ENCODE assay signal across 17 cellular contexts in the genomic region with DNA sequence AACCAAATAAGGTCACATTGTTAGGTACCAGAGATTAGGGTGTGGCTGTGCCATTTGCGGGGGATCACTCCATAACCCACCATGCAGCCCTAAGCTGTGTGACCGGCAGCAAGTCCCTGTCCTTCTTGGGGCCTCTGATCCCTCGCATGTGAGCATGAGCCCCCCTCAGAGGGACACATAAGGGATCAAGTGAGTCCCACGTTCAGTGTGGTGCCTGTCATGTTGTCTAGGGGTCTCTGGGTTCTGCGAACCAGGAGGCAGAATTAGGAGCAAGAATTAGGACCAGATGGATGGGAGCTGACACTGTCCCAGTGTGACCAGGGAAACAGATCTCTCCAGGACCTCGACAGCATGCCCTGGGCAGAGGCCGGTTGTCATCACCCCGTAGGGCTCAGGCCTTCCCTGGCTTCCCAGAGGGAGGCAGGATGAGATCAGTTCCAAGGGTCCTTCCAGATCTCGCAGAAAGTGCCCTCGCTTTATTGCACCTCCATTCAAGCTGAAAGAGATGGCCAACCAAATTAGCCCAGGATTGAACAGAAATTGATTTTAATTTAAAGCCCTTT.
DNase-seq lines count a peak whose midpoint lies in the region; ATAC-seq and TF ChIP-seq lines count a peak whose summit lies in the region.
"Had no signal": no experiment of that assay in that cellular context is flagged by ENCODE, and none has a peak within 500 bp of the region (broad histone marks: within the 10 kb centered on the region; RNA-seq: fewer than 3 reads in every experiment).

No MANE protein-coding gene starts in this region.

- H3K4me1 Mint-ChIP-seq in glutamatergic neuron (ENCODE audit: low read depth, unreplicated experiment), result peaks cover 4% of the 10 kb centered on the region
- H3K4me1 Mint-ChIP-seq: CD4-positive, CD25-positive, alpha-beta regulatory T cell had no signal

- H2BK120ac ChIP-seq in neuronal stem cell (ENCODE audit: low read depth, low read length), result no peak overlapping the region

- H2BK12ac ChIP-seq in neuronal stem cell (ENCODE audit: low read length), result no peak overlapping the region

- no peaks in the 10 kb centered on the region for H3K27me3 ChIP-seq in neuronal stem cell (ENCODE audit: control insufficient read depth in 3 of 3, insufficient read depth in 3 of 3, low read depth in 1 of 3, low read length in 3 of 3)
- H3K27me3 ChIP-seq: MG63, SJSA1 had no signal

- peak overlapping the region; percentile 31 for H2BK5ac ChIP-seq in neuronal stem cell (ENCODE audit: low read length)

- H3K9me3 ChIP-seq in neuronal stem cell (replicated peaks in 1 of 2; ENCODE audit: control insufficient read depth in 2 of 2, insufficient read depth in 1 of 2, low read depth in 1 of 2, low read length in 2 of 2), result no peaks in the 10 kb centered on the region
- H3K9me3 ChIP-seq: MG63, SJSA1 had no signal

- no peaks in the 10 kb centered on the region for H3K36me3 ChIP-seq in neuronal stem cell (replicated peaks in 1 of 2; ENCODE audit: control insufficient read depth in 2 of 2, insufficient read depth in 2 of 2, low read length in 2 of 2)
- H3K36me3 ChIP-seq: MG63, SJSA1 had no signal

- no peak overlapping the region for H3K4me3 ChIP-seq in neuronal stem cell (ENCODE audit: low read length in 2 of 2)
- H3K4me3 ChIP-seq: MG63, SJSA1 had no signal

- no peak overlapping the region for H4K8ac ChIP-seq in neuronal stem cell (ENCODE audit: low read depth, low read length)

- peak overlapping the region; percentile 40 for H3K27ac Mint-ChIP-seq in glutamatergic neuron (ENCODE audit: unreplicated experiment)
- H3K27ac Mint-ChIP-seq: CD4-positive, CD25-positive, alpha-beta regulatory T cell had no signal

- no peaks in the 10 kb centered on the region for H3K79me1 ChIP-seq in neuronal stem cell (ENCODE audit: low read depth, low read length)

- H3K14ac ChIP-seq in neuronal stem cell (ENCODE audit: low read length), result no peak overlapping the region

- no peak for ATAC-seq in GM21423 (IDR thresholded peaks at IDR 0.05; ENCODE audit: unreplicated experiment)
- ATAC-seq: Right ventricle myocardium inferior had no signal

- no peak overlapping the region for H2AFZ ChIP-seq in neuronal stem cell (ENCODE audit: low read length)

- peaks cover 4% of the 10 kb centered on the region for H3K9me3 Mint-ChIP-seq in glutamatergic neuron (ENCODE audit: unreplicated experiment)

- H3K4me3 Mint-ChIP-seq in glutamatergic neuron (ENCODE audit: unreplicated experiment), result no peak overlapping the region
- H3K4me3 Mint-ChIP-seq: CD4-positive, CD25-positive, alpha-beta regulatory T cell had no signal

- peaks cover 28 to 38% of the 10 kb centered on the region in 2 donors for H3K4me1 ChIP-seq in neuronal stem cell (ENCODE audit: control insufficient read depth in 2 of 2, insufficient read depth in 1 of 2, low read depth in 1 of 2, low read length in 2 of 2)

- peaks cover 7% of the 10 kb centered on the region for H3K36me3 Mint-ChIP-seq in glutamatergic neuron (ENCODE audit: unreplicated experiment)
- H3K36me3 Mint-ChIP-seq: CD4-positive, CD25-positive, alpha-beta regulatory T cell had no signal

- H3K27ac ChIP-seq in neuronal stem cell (replicated peaks; ENCODE audit: low read length), result no peak overlapping the region
- H3K27ac ChIP-seq: SJSA1 had no signal

- H3K27me3 Mint-ChIP-seq in glutamatergic neuron (ENCODE audit: unreplicated experiment), result peaks cover 9% of the 10 kb centered on the region
- H3K27me3 Mint-ChIP-seq: CD4-positive, CD25-positive, alpha-beta regulatory T cell had no signal

- H4K91ac ChIP-seq in neuronal stem cell (ENCODE audit: low read depth, low read length, poor library complexity), result no peak overlapping the region

- no CpG with 5 or more reads among the region's 10 CpGs for WGBS in neuronal stem cell (ENCODE audit: extremely low coverage in 2 of 2, insufficient read length in 2 of 2, insufficient replicate concordance in 1 of 2), 2 donors

- H3K4me2 ChIP-seq in neuronal stem cell (ENCODE audit: insufficient read depth, low read length, poor library complexity, severe bottlenecking), result no peak overlapping the region

- no peak overlapping the region for H3K9ac ChIP-seq in neuronal stem cell (ENCODE audit: low read depth, low read length, poor library complexity)

- no peak overlapping the region for H3K4ac ChIP-seq in neuronal stem cell (ENCODE audit: low read length)

- H3K23ac ChIP-seq in neuronal stem cell (ENCODE audit: low read depth, low read length, poor library complexity), result no peak overlapping the region

- H3K18ac ChIP-seq in neuronal stem cell (ENCODE audit: low read length), result peak overlapping the region; percentile 70

- peak overlapping the region; percentile 64 for H2BK15ac ChIP-seq in neuronal stem cell (ENCODE audit: low read length)

- H2AK5ac ChIP-seq in neuronal stem cell (ENCODE audit: low read depth, low read length), result no peak overlapping the region

- no peak for TF ChIP-seq CTCF in glutamatergic neuron (IDR thresholded peaks at IDR 0.05; ENCODE audit: partially characterized antibody, unreplicated experiment)

- DNase-seq in stimulated activated CD4-positive, alpha-beta T cell treated with anti-CD3 and anti-CD28 coated beads, Interleukin-4, amount 100 ng/mL, for 24 hours, result peak; percentile 2
- DNase-seq in stimulated activated CD4-positive, alpha-beta T cell treated with anti-CD3 and anti-CD28 coated beads, Interleukin-15, amount 100 ng/mL, for 24 hours, result no peak
- DNase-seq in glutamatergic neuron (no peak), neuronal stem cell (ENCODE audit: low spot score) (no peak), NCI-H1436 (lab: John Stamatoyannopoulos, UW) (no peak), NCI-H1436 treated with DMSO at 0.1 percent for 48 hours (lab: John Stamatoyannopoulos, UW) (no peak)
- DNase-seq: CD4-positive, CD25-positive, alpha-beta regulatory T cell; DMS79; Kasumi-1; MG63; NCI-H1417; NCI-H1930; NCI-H526; OCI-M1 had no signal
